7 cellular contexts compared by ENCODE assay signal in genomic region chr19:4976412-4977298, GRCh38. TPM values are rescaled to one million over a fixed set of nuclear protein-coding genes. Genes with fewer than 3 reads are reported as not detected.
DNase-seq lines count a peak whose midpoint lies in the region; ATAC-seq and TF ChIP-seq lines count a peak whose summit lies in the region.

No MANE protein-coding gene starts in this region.

- H3K36me3 ChIP-seq in neural cell (ENCODE audit: insufficient read depth, low read length) = no peaks in the 10 kb centered on the region

- H4K20me1 ChIP-seq in neural cell (ENCODE audit: insufficient read depth) = peaks cover 5% of the 10 kb centered on the region

- H3F3A ChIP-seq in neural cell (ENCODE audit: insufficient read depth, low read length, poor library complexity, severe bottlenecking) = no peaks in the 10 kb centered on the region

- no peak overlapping the region for H3K27ac ChIP-seq in neural cell (ENCODE audit: low read length)

- H3K9ac ChIP-seq in neural cell (ENCODE audit: low read length) = no peak overlapping the region

- peaks cover 79% of the 10 kb centered on the region for H3K79me2 ChIP-seq in neural cell (replicated peaks; ENCODE audit: insufficient read depth, low read length)

- DNase-seq in H4 (ENCODE audit: low spot score) (peak; percentile 94), SKM-1 (lab: John Stamatoyannopoulos, UW; ENCODE audit: unreplicated experiment) (peak; percentile 98), fibroblast of peridontal ligament (ENCODE audit: extremely low read depth) (peak; percentile 91)
- no peak for DNase-seq in activated naive CD4-positive, alpha-beta T cell treated with anti-CD3 and anti-CD28 coated beads, Interleukin-2, amount 50 U/mL, for 16 hours

- peak; percentile 29 for TF ChIP-seq CTCF in neural cell (IDR thresholded peaks at IDR 0.05; ENCODE audit: poor library complexity, severe bottlenecking)

- no peak for TF ChIP-seq RAD21 in neural cell (conservative IDR thresholded peaks at IDR 0.05)

- H2AFZ ChIP-seq in neural cell (ENCODE audit: low read depth, low read length) = no peak overlapping the region

- H3K27me3 ChIP-seq in neural cell (ENCODE audit: insufficient read depth, low read depth, low read length) = no peaks in the 10 kb centered on the region

- H3K9me3 ChIP-seq in neural cell (ENCODE audit: low read length) = no peaks in the 10 kb centered on the region

- no peaks in the 10 kb centered on the region for H3K9me2 ChIP-seq in neural cell (ENCODE audit: insufficient read depth, low read length)

- H3K4me3 ChIP-seq in neural cell (ENCODE audit: low read length) = no peak overlapping the region

- H3K4me2 ChIP-seq in neural cell (ENCODE audit: low read length) = no peak overlapping the region

- ATAC-seq in GM19324 (IDR thresholded peaks at IDR 0.05; ENCODE audit: low FRiP score, unreplicated experiment) (no peak), HG03175 (IDR thresholded peaks at IDR 0.05; ENCODE audit: unreplicated experiment) (no peak)

- no peak for TF ChIP-seq EP300 in neural cell (conservative IDR thresholded peaks at IDR 0.05; ENCODE audit: poor library complexity, severe bottlenecking)

TF ChIP-seq in neural cell, 6 proteins besides CTCF, POLR2A, EP300 and RAD21:
- TF ChIP-seq REST (IDR thresholded peaks at IDR 0.05; ENCODE audit: borderline replicate concordance) (no peak), EZH2 (IDR thresholded peaks at IDR 0.05; ENCODE audit: borderline replicate concordance, insufficient read depth, low read length, poor library complexity, severe bottlenecking) (no peak), MXI1 (conservative IDR thresholded peaks at IDR 0.05; ENCODE audit: poor library complexity, severe bottlenecking) (no peak), POLR2AphosphoS5 (IDR thresholded peaks at IDR 0.05) (no peak), SMC3 (conservative IDR thresholded peaks at IDR 0.05; ENCODE audit: poor library complexity) (no peak), TAF1 (IDR thresholded peaks at IDR 0.05; ENCODE audit: low read depth) (no peak)

RNA-seq across cellular contexts. Expression of gene KDM4B, which starts 7.7 kb away (rescaled TPM):
- total RNA-seq in H4 (2014; rRNA removed; shearing (Covaris generic)) = 4.6 and 7.2 TPM in 2 replicates
- polyA plus RNA-seq in neural cell = 19.1 and 19.6 TPM in 2 replicates
- polyA minus RNA-seq in neural cell = 45.0 and 54.3 TPM in 2 replicates
